In the genomic region with DNA sequence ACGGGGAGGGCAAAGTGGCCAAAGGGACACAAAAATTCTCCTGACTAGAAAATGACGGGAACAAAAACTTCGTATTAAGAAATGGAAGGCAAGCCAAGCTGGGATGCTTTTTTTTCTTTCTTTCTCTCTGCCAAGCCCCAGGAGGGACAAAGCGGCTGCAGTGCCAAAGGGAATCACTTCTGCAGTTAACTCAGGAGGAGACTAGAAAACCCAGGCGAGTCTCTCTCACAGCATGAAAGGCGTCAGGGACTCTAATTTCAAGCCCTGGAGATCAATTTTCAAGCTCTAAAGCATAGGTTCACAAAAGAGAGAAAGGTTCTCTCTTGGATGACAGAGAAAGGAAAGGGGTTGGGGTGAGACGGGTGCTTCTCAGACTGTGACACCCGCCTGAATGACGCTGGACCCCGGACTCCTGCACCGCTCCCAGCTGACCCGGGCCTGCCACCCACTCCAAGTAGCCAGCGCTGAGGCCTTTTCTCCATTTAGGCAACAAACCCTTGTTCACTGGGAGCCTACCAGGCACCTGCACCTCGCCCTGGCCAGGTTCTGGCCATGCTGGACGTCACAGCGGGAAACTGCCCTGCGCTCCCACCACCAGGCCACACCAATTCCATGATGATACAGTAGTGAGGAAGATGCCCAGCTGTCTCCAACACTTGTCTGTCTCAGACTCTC, we compare ENCODE assay signal across 1 cellular context.
TF ChIP-seq lines count a peak whose summit lies in the region.

No MANE protein-coding gene starts in this region.

TF ChIP-seq in K562, 482 proteins besides CTCF, POLR2A, EP300 and RAD21:
- TF ChIP-seq, protein P1, sequence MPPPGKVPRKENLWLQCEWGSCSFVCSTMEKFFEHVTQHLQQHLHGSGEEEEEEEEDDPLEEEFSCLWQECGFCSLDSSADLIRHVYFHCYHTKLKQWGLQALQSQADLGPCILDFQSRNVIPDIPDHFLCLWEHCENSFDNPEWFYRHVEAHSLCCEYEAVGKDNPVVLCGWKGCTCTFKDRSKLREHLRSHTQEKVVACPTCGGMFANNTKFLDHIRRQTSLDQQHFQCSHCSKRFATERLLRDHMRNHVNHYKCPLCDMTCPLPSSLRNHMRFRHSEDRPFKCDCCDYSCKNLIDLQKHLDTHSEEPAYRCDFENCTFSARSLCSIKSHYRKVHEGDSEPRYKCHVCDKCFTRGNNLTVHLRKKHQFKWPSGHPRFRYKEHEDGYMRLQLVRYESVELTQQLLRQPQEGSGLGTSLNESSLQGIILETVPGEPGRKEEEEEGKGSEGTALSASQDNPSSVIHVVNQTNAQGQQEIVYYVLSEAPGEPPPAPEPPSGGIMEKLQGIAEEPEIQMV (tag; conservative IDR thresholded peaks at IDR 0.05; ENCODE audit: low read depth) = no peak
- no peak for TF ChIP-seq HMG20A (CRISPR knock-in tag; conservative IDR thresholded peaks at IDR 0.05)
- TF ChIP-seq, protein P2, sequence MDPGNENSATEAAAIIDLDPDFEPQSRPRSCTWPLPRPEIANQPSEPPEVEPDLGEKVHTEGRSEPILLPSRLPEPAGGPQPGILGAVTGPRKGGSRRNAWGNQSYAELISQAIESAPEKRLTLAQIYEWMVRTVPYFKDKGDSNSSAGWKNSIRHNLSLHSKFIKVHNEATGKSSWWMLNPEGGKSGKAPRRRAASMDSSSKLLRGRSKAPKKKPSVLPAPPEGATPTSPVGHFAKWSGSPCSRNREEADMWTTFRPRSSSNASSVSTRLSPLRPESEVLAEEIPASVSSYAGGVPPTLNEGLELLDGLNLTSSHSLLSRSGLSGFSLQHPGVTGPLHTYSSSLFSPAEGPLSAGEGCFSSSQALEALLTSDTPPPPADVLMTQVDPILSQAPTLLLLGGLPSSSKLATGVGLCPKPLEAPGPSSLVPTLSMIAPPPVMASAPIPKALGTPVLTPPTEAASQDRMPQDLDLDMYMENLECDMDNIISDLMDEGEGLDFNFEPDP (CRISPR knock-in tag; IDR thresholded peaks at IDR 0.05) = no peak
